ENCODE assay signal across 1 cellular context in the genomic region with DNA sequence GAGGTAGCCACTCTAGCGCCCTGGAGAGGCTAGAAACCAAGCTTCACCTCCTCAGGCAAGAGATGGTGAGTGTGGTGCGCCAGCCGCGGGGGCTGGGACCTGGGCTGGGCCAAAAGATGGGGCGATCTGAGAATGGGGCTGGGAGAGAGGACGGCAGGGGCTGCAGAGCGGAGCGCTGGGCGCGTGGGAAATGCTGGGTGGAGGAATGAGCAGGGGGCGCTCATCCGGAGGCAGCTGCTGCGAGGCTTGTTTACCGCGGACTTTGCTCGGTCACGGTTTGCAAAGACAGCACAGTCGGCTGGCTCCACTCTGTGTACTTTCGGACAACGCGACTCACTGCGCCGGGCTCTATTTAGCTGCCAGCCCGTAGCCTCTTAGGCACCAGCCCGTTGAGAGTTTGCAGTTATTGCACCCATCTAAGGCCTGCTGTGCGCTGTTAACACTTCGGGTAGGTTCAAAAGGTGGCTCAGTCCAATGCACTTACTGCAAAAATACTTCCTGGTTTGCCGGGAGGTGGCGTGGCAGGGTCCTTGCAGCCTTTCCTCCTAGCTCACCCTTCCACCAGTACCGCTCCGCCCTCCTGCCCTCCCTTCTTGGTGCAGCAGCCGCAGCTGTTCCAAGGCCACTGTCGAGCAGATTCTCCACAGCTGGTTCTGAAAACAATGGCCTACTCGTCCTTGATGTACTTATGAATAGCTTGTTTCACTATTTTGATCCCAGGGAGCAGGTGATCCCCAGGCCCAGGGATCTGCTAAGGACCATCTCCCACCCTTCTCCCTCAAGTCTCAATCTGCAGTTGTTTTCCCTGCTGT.
TF ChIP-seq lines count a peak whose summit lies in the region.

No MANE protein-coding gene starts in this region.

TF ChIP-seq in HEK293, 187 proteins besides CTCF, POLR2A, EP300 and RAD21 (continued from another document and continues in another):
- TF ChIP-seq, protein P1, sequence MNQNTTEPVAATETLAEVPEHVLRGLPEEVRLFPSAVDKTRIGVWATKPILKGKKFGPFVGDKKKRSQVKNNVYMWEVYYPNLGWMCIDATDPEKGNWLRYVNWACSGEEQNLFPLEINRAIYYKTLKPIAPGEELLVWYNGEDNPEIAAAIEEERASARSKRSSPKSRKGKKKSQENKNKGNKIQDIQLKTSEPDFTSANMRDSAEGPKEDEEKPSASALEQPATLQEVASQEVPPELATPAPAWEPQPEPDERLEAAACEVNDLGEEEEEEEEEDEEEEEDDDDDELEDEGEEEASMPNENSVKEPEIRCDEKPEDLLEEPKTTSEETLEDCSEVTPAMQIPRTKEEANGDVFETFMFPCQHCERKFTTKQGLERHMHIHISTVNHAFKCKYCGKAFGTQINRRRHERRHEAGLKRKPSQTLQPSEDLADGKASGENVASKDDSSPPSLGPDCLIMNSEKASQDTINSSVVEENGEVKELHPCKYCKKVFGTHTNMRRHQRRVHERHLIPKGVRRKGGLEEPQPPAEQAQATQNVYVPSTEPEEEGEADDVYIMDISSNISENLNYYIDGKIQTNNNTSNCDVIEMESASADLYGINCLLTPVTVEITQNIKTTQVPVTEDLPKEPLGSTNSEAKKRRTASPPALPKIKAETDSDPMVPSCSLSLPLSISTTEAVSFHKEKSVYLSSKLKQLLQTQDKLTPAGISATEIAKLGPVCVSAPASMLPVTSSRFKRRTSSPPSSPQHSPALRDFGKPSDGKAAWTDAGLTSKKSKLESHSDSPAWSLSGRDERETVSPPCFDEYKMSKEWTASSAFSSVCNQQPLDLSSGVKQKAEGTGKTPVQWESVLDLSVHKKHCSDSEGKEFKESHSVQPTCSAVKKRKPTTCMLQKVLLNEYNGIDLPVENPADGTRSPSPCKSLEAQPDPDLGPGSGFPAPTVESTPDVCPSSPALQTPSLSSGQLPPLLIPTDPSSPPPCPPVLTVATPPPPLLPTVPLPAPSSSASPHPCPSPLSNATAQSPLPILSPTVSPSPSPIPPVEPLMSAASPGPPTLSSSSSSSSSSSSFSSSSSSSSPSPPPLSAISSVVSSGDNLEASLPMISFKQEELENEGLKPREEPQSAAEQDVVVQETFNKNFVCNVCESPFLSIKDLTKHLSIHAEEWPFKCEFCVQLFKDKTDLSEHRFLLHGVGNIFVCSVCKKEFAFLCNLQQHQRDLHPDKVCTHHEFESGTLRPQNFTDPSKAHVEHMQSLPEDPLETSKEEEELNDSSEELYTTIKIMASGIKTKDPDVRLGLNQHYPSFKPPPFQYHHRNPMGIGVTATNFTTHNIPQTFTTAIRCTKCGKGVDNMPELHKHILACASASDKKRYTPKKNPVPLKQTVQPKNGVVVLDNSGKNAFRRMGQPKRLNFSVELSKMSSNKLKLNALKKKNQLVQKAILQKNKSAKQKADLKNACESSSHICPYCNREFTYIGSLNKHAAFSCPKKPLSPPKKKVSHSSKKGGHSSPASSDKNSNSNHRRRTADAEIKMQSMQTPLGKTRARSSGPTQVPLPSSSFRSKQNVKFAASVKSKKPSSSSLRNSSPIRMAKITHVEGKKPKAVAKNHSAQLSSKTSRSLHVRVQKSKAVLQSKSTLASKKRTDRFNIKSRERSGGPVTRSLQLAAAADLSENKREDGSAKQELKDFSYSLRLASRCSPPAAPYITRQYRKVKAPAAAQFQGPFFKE (tag by site-specific recombination; IDR thresholded peaks at IDR 0.05; ENCODE audit: borderline replicate concordance) = no peak
- no peak for TF ChIP-seq PRDM1 (tag by site-specific recombination; IDR thresholded peaks at IDR 0.05)
- 0 out of 2 replicates have a peak, but pooled peaks have one; percentile 36 for TF ChIP-seq ZEB2 (tag by site-specific recombination; IDR thresholded peaks at IDR 0.05)
- TF ChIP-seq, protein P2, sequence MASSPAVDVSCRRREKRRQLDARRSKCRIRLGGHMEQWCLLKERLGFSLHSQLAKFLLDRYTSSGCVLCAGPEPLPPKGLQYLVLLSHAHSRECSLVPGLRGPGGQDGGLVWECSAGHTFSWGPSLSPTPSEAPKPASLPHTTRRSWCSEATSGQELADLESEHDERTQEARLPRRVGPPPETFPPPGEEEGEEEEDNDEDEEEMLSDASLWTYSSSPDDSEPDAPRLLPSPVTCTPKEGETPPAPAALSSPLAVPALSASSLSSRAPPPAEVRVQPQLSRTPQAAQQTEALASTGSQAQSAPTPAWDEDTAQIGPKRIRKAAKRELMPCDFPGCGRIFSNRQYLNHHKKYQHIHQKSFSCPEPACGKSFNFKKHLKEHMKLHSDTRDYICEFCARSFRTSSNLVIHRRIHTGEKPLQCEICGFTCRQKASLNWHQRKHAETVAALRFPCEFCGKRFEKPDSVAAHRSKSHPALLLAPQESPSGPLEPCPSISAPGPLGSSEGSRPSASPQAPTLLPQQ (tag by site-specific recombination; IDR thresholded peaks at IDR 0.05) = 0 out of 2 replicates have a peak, but pooled peaks have one; percentile 34
- TF ChIP-seq ZNF473 (tag by site-specific recombination; IDR thresholded peaks at IDR 0.05) = no peak
- no peak for TF ChIP-seq ZNF391 (tag by site-specific recombination; IDR thresholded peaks at IDR 0.05; ENCODE audit: borderline replicate concordance, low read depth)
- no peak for TF ChIP-seq GLIS1 (tag by site-specific recombination; IDR thresholded peaks at IDR 0.05)
- TF ChIP-seq SP7 (tag by site-specific recombination; IDR thresholded peaks at IDR 0.05) = peak; percentile 34; the same call in 1 of the 2 replicates
- peak; percentile 51; the same call in 1 of the 2 replicates for TF ChIP-seq ZBTB20 (tag by site-specific recombination; IDR thresholded peaks at IDR 0.05)
- TF ChIP-seq, protein P3, sequence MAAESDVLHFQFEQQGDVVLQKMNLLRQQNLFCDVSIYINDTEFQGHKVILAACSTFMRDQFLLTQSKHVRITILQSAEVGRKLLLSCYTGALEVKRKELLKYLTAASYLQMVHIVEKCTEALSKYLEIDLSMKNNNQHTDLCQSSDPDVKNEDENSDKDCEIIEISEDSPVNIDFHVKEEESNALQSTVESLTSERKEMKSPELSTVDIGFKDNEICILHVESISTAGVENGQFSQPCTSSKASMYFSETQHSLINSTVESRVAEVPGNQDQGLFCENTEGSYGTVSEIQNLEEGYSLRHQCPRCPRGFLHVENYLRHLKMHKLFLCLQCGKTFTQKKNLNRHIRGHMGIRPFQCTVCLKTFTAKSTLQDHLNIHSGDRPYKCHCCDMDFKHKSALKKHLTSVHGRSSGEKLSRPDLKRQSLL (tag by site-specific recombination; IDR thresholded peaks at IDR 0.05) = no peak
- TF ChIP-seq ZNF274 (IDR thresholded peaks at IDR 0.05; ENCODE audit: low read length) = no peak
- TF ChIP-seq ZNF274 (tag by site-specific recombination; IDR thresholded peaks at IDR 0.05; ENCODE audit: borderline replicate concordance) = no peak
- peak; percentile 40; the same call in 1 of the 2 replicates for TF ChIP-seq WT1 (tag by site-specific recombination; IDR thresholded peaks at IDR 0.05)
- no peak for TF ChIP-seq ZNF214 (tag by site-specific recombination; IDR thresholded peaks at IDR 0.05; ENCODE audit: borderline replicate concordance)
- TF ChIP-seq ZNF623 (tag by site-specific recombination; IDR thresholded peaks at IDR 0.05) = no peak
- no peak for TF ChIP-seq ZBTB7A (tag by site-specific recombination; IDR thresholded peaks at IDR 0.05; ENCODE audit: low read depth)
- TF ChIP-seq, protein P4, sequence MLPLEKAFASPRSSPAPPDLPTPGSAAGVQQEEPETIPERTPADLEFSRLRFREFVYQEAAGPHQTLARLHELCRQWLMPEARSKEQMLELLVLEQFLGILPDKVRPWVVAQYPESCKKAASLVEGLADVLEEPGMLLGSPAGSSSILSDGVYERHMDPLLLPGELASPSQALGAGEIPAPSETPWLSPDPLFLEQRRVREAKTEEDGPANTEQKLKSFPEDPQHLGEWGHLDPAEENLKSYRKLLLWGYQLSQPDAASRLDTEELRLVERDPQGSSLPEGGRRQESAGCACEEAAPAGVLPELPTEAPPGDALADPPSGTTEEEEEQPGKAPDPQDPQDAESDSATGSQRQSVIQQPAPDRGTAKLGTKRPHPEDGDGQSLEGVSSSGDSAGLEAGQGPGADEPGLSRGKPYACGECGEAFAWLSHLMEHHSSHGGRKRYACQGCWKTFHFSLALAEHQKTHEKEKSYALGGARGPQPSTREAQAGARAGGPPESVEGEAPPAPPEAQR (tag by site-specific recombination; IDR thresholded peaks at IDR 0.05) = no peak
- TF ChIP-seq SCRT1 (tag by site-specific recombination; IDR thresholded peaks at IDR 0.05; ENCODE audit: borderline replicate concordance) = no peak
- no peak for TF ChIP-seq ZNF521 (tag by site-specific recombination; IDR thresholded peaks at IDR 0.05)
- peak; percentile 9; the same call in 1 of the 2 replicates for TF ChIP-seq ZNF394 (tag by site-specific recombination; IDR thresholded peaks at IDR 0.05; ENCODE audit: borderline replicate concordance)
- TF ChIP-seq, protein P5, sequence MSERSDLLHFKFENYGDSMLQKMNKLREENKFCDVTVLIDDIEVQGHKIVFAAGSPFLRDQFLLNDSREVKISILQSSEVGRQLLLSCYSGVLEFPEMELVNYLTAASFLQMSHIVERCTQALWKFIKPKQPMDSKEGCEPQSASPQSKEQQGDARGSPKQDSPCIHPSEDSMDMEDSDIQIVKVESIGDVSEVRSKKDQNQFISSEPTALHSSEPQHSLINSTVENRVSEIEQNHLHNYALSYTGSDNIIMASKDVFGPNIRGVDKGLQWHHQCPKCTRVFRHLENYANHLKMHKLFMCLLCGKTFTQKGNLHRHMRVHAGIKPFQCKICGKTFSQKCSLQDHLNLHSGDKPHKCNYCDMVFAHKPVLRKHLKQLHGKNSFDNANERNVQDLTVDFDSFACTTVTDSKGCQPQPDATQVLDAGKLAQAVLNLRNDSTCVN (tag by site-specific recombination; optimal IDR thresholded peaks at IDR 0.05) = peak; percentile 40
- TF ChIP-seq ZNF324 (tag by site-specific recombination; IDR thresholded peaks at IDR 0.05) = no peak
- TF ChIP-seq, protein P6, sequence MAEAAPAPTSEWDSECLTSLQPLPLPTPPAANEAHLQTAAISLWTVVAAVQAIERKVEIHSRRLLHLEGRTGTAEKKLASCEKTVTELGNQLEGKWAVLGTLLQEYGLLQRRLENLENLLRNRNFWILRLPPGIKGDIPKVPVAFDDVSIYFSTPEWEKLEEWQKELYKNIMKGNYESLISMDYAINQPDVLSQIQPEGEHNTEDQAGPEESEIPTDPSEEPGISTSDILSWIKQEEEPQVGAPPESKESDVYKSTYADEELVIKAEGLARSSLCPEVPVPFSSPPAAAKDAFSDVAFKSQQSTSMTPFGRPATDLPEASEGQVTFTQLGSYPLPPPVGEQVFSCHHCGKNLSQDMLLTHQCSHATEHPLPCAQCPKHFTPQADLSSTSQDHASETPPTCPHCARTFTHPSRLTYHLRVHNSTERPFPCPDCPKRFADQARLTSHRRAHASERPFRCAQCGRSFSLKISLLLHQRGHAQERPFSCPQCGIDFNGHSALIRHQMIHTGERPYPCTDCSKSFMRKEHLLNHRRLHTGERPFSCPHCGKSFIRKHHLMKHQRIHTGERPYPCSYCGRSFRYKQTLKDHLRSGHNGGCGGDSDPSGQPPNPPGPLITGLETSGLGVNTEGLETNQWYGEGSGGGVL (tag by site-specific recombination; IDR thresholded peaks at IDR 0.05) = peak; percentile 43; the same call in 1 of the 2 replicates
- 0 out of 2 replicates have a peak, but pooled peaks have one; percentile 10 for TF ChIP-seq ZNF223 (tag by site-specific recombination; IDR thresholded peaks at IDR 0.05)
- no peak for TF ChIP-seq ZNF791 (tag by site-specific recombination; IDR thresholded peaks at IDR 0.05)
- TF ChIP-seq, protein P7, sequence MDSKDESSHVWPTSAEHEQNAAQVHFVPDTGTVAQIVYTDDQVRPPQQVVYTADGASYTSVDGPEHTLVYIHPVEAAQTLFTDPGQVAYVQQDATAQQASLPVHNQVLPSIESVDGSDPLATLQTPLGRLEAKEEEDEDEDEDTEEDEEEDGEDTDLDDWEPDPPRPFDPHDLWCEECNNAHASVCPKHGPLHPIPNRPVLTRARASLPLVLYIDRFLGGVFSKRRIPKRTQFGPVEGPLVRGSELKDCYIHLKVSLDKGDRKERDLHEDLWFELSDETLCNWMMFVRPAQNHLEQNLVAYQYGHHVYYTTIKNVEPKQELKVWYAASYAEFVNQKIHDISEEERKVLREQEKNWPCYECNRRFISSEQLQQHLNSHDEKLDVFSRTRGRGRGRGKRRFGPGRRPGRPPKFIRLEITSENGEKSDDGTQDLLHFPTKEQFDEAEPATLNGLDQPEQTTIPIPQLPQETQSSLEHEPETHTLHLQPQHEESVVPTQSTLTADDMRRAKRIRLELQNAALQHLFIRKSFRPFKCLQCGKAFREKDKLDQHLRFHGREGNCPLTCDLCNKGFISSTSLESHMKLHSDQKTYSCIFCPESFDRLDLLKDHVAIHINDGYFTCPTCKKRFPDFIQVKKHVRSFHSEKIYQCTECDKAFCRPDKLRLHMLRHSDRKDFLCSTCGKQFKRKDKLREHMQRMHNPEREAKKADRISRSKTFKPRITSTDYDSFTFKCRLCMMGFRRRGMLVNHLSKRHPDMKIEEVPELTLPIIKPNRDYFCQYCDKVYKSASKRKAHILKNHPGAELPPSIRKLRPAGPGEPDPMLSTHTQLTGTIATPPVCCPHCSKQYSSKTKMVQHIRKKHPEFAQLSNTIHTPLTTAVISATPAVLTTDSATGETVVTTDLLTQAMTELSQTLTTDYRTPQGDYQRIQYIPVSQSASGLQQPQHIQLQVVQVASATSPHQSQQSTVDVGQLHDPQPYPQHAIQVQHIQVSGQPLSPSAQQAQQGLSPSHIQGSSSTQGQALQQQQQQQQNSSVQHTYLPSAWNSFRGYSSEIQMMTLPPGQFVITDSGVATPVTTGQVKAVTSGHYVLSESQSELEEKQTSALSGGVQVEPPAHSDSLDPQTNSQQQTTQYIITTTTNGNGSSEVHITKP (tag by site-specific recombination; IDR thresholded peaks at IDR 0.05) = peak; percentile 92
- TF ChIP-seq ZNF157 (tag by site-specific recombination; IDR thresholded peaks at IDR 0.05) = no peak
- TF ChIP-seq ZNF561 (tag by site-specific recombination; IDR thresholded peaks at IDR 0.05; ENCODE audit: borderline replicate concordance) = 0 out of 2 replicates have a peak, but pooled peaks have one; percentile 21
- peak; percentile 51 for TF ChIP-seq ZBTB8A (tag by site-specific recombination; IDR thresholded peaks at IDR 0.05)
- TF ChIP-seq ZNF785 (tag by site-specific recombination; IDR thresholded peaks at IDR 0.05) = no peak
- TF ChIP-seq ZNF830 (tag by site-specific recombination; IDR thresholded peaks at IDR 0.05; ENCODE audit: low read depth) = no peak
- no peak for TF ChIP-seq ZNF610 (tag by site-specific recombination; IDR thresholded peaks at IDR 0.05; ENCODE audit: borderline replicate concordance)
- TF ChIP-seq ZNF341 (tag by site-specific recombination; IDR thresholded peaks at IDR 0.05; ENCODE audit: low read depth) = peak; percentile 98
- no peak for TF ChIP-seq KLF10 (tag by site-specific recombination; IDR thresholded peaks at IDR 0.05)
- TF ChIP-seq, protein P8, sequence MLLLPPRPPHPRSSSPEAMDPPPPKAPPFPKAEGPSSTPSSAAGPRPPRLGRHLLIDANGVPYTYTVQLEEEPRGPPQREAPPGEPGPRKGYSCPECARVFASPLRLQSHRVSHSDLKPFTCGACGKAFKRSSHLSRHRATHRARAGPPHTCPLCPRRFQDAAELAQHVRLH (tag by site-specific recombination; IDR thresholded peaks at IDR 0.05) = peak; percentile 73; the same call in 1 of the 2 replicates
- TF ChIP-seq ZNF155 (tag by site-specific recombination; IDR thresholded peaks at IDR 0.05) = no peak
- peak; percentile 85 for TF ChIP-seq TRIM28 (IDR thresholded peaks at IDR 0.05; ENCODE audit: borderline replicate concordance, low read length)
